19 cellular contexts compared by ENCODE assay signal in genomic region chr6:135193221-135193620, GRCh38. TPM values are rescaled to one million over a fixed set of nuclear protein-coding genes. Genes with fewer than 3 reads are reported as not detected.
DNase-seq lines count a peak whose midpoint lies in the region; ATAC-seq and TF ChIP-seq lines count a peak whose summit lies in the region.
"Had no signal": no experiment of that assay in that cellular context is flagged by ENCODE, and none has a peak within 500 bp of the region (broad histone marks: within the 10 kb centered on the region; RNA-seq: fewer than 3 reads in every experiment).

No MANE protein-coding gene starts in this region.

- H3K4me2 ChIP-seq in OCI-LY3 (ENCODE audit: low read length), result peak overlapping the region; percentile 48

- in situ Hi-C loops in transverse colon (cut with MboI; ENCODE audit: low pct_ligation_motif_present in 1 of 4, low pct_unique_long_range_greater_than_20kb in 1 of 4, low sequenced_read_pairs in 3 of 4), result no loop called here

- H3K4me1 Mint-ChIP-seq in CD14-positive monocyte, result peaks cover 88% of the 10 kb centered on the region
- peaks cover 18 to 30% of the 10 kb centered on the region in 2 donors for H3K4me1 Mint-ChIP-seq in stimulated activated naive B cell treated with anti-CD40 and anti-IgM and Interleukin-4, amounts not matched to agents 10 μg/mL and 1 μg/mL and 100 μg/mL, for 72 hours

- H3K27me3 Mint-ChIP-seq in CD14-positive monocyte (ENCODE audit: low read depth in 3 of 3), result no peaks in the 10 kb centered on the region
- H3K27me3 Mint-ChIP-seq in stimulated activated naive B cell treated with anti-CD40 and anti-IgM and Interleukin-4, amounts not matched to agents 10 μg/mL and 1 μg/mL and 100 μg/mL, for 72 hours, result peaks cover 0 to 8% of the 10 kb centered on the region in 2 donors
- H3K27me3 Mint-ChIP-seq: IgD-negative memory B cell had no signal

- peaks cover 0 to 2% of the 10 kb centered on the region in 2 donors for H3K36me3 Mint-ChIP-seq in CD14-positive monocyte
- H3K36me3 Mint-ChIP-seq in stimulated activated naive B cell treated with anti-CD40 and anti-IgM and Interleukin-4, amounts not matched to agents 10 μg/mL and 1 μg/mL and 100 μg/mL, for 72 hours, result peaks cover 48 to 64% of the 10 kb centered on the region in 2 donors

- no peaks in the 10 kb centered on the region for H3K36me3 ChIP-seq in OCI-LY3 (replicated peaks; ENCODE audit: low read depth, low read length)
- peaks cover 0 to 17% (median 0%) of the 10 kb centered on the region in 4 donors for H3K36me3 ChIP-seq in transverse colon
- H3K36me3 ChIP-seq: BE2C had no signal

- H3K4me3 Mint-ChIP-seq in CD14-positive monocyte, result no peak overlapping the region
- no peak overlapping the region for H3K4me3 Mint-ChIP-seq in stimulated activated naive B cell treated with anti-CD40 and anti-IgM and Interleukin-4, amounts not matched to agents 10 μg/mL and 1 μg/mL and 100 μg/mL, for 72 hours
- H3K4me3 Mint-ChIP-seq: CD8-positive, alpha-beta T cell; HFFc6; IgD-negative memory B cell had no signal

- intact Hi-C loops in CD14-positive monocyte (cut with micrococcal nuclease), result no loop called here
- intact Hi-C loops in transverse colon (cut with DNase I; ENCODE audit: low total_unique reads), result no loop called here

- H3K27me3 ChIP-seq in HL-60 (ENCODE audit: insufficient read depth, poor library complexity, severe bottlenecking) (no peaks in the 10 kb centered on the region), OCI-LY3 (ENCODE audit: low read depth, low read length) (no peaks in the 10 kb centered on the region), transverse colon (peaks cover 4% of the 10 kb centered on the region)
- H3K27me3 ChIP-seq: BE2C had no signal

- no peak overlapping the region for H3K9ac ChIP-seq in OCI-LY3 (ENCODE audit: low read length)

- H2AFZ ChIP-seq in OCI-LY3 (ENCODE audit: low read depth, low read length), result no peak overlapping the region

- H3K9me3 ChIP-seq in OCI-LY3 (ENCODE audit: insufficient read depth, low read length) (no peaks in the 10 kb centered on the region), transverse colon (no peaks in the 10 kb centered on the region)
- H3K9me3 ChIP-seq: BE2C, Caco-2 had no signal

- H3K27ac ChIP-seq in HL-60 (replicated peaks) (peak overlapping the region; percentile 92), OCI-LY3 (ENCODE audit: low read length) (peak overlapping the region; percentile 88), transverse colon (no peak overlapping the region)

- no peak for TF ChIP-seq EP300 in transverse colon (IDR thresholded peaks at IDR 0.05; ENCODE audit: low read depth)

- H3K4me3 ChIP-seq in HL-60 (replicated peaks; ENCODE audit: insufficient read depth, low read length) (no peak overlapping the region), OCI-LY3 (ENCODE audit: low read length) (peak overlapping the region; percentile 23; the same call in 1 of the 2 replicates), transverse colon (no peak overlapping the region)

- ATAC-seq in stimulated activated naive B cell treated with anti-CD40 and anti-IgM and Interleukin-4, amounts not matched to agents 10 μg/mL and 1 μg/mL and 100 μg/mL, for 72 hours (replicated peaks), result no peak
- ATAC-seq: CD8-positive, alpha-beta T cell; HCT116; HepG2 had no signal

- TF ChIP-seq CTCF in CD14-positive monocyte (IDR thresholded peaks at IDR 0.05) (no peak), HL-60 (IDR thresholded peaks at IDR 0.05; ENCODE audit: insufficient read depth, low read length) (no peak), OCI-LY3 (IDR thresholded peaks at IDR 0.05; ENCODE audit: low read depth, low read length) (no peak), transverse colon (IDR thresholded peaks at IDR 0.05) (no peak)

- no peaks in the 10 kb centered on the region for H3K9me3 Mint-ChIP-seq in CD14-positive monocyte
- no peaks in the 10 kb centered on the region for H3K9me3 Mint-ChIP-seq in stimulated activated naive B cell treated with anti-CD40 and anti-IgM and Interleukin-4, amounts not matched to agents 10 μg/mL and 1 μg/mL and 100 μg/mL, for 72 hours
- H3K9me3 Mint-ChIP-seq: CD8-positive, alpha-beta T cell; HFFc6; IgD-negative memory B cell had no signal

- DNase-seq in CD14-positive monocyte (ENCODE audit: low spot score) (no peak), HL-60 (ENCODE audit: low read depth in 1 of 2, low spot score in 1 of 2) (no peak), NCI-H82 treated with DMSO at 0.1 percent for 48 hours (lab: John Stamatoyannopoulos, UW; ENCODE audit: unreplicated experiment) (no peak), transverse colon (no peak), SKM-1 treated with dmso at 0.1 percent for 144 hours (lab: John Stamatoyannopoulos, UW; ENCODE audit: unreplicated experiment) (no peak)
- DNase-seq in stimulated activated naive B cell treated with anti-CD40 and anti-IgM and Interleukin-4, amounts not matched to agents 10 μg/mL and 1 μg/mL and 100 μg/mL, for 72 hours, result no peak
- DNase-seq: ACHN; BE2C; Caco-2; CD8-positive, alpha-beta T cell; GDM1; GOT3; H7; HFFc6; KG1 had no signal

- peak overlapping the region in 4 of 7 donors; percentile 1 to 90 (median 52) for H3K27ac Mint-ChIP-seq in CD14-positive monocyte
- no peak overlapping the region for H3K27ac Mint-ChIP-seq in stimulated activated naive B cell treated with anti-CD40 and anti-IgM and Interleukin-4, amounts not matched to agents 10 μg/mL and 1 μg/mL and 100 μg/mL, for 72 hours
- H3K27ac Mint-ChIP-seq: CD8-positive, alpha-beta T cell; HFFc6; IgD-negative memory B cell had no signal

- H3K4me1 ChIP-seq in OCI-LY3 (ENCODE audit: low read length), result peaks cover 85% of the 10 kb centered on the region
- H3K4me1 ChIP-seq in transverse colon, result no peaks in the 10 kb centered on the region
- H3K4me1 ChIP-seq: BE2C, Caco-2 had no signal

- no peaks in the 10 kb centered on the region for H3K79me2 ChIP-seq in OCI-LY3 (ENCODE audit: low read length)

- no peak for TF ChIP-seq POLR2A in transverse colon (IDR thresholded peaks at IDR 0.05)

- WGBS in transverse colon (ENCODE audit: low coverage in 1 of 2), 2 donors, result 58 to 67% methylated on average over 1 of the region's 1 CpG

- no peaks in the 10 kb centered on the region for H4K20me1 ChIP-seq in OCI-LY3 (ENCODE audit: insufficient read depth, low read length)

RNA-seq across cellular contexts. Expression of gene MYB, which starts 12.1 kb away (rescaled TPM):
- 1 to 10 TPM; 1.7 to 2.2 TPM for polyA plus RNA-seq in CD14-positive monocyte
- total RNA-seq in transverse colon, result 10 to 100 TPM; 20.9 to 64.1 (median 46.6) TPM
- polyA plus RNA-seq: IgD-negative memory B cell had no signal

Comparison
In these comparisons a context has a peak if more than half of its experiments do, and no peak if none do; other contexts are left out.
1. H3K27ac ChIP-seq: peak in HL-60 (single experiment) and OCI-LY3 (single experiment); none in transverse colon (0 of 4).